ENCODE assay signal across 8 cellular contexts in genomic region chr19:46078573-46079332, GRCh38. TPM values are rescaled to one million over a fixed set of nuclear protein-coding genes. Genes with fewer than 3 reads are reported as not detected.
A peak's percentile ranks its signal among the peaks of the same experiment; 100 is the strongest.
DNase-seq lines count a peak whose midpoint lies in the region; TF ChIP-seq lines count a peak whose summit lies in the region.
"Not testable (repeated sequence)": the region's sequence is repeated elsewhere in the genome, so short reads cannot be mapped to it uniquely, and the experiment has no call there.
"Had no signal": no experiment of that assay in that cellular context is flagged by ENCODE, and none has a peak within 500 bp of the region (broad histone marks: within the 10 kb centered on the region; RNA-seq: fewer than 3 reads in every experiment).

No MANE protein-coding gene starts in this region.

- in situ Hi-C loops in G401 (cut with HindIII; ENCODE audit: low sequenced_read_pairs) = not testable (repeated sequence)

- not testable (repeated sequence) for H3K27ac ChIP-seq in adrenal gland, prostate gland
- peak overlapping the region in 1 of 4 donors; percentile 66 for H3K27ac ChIP-seq in esophagus squamous epithelium

- 16 to 25% (median 23%) methylated on average over 5 to 43 of the region's 71 CpGs for WGBS in adrenal gland, 4 donors
- WGBS in esophagus squamous epithelium, 2 donors = 45 to 56% methylated on average over 5 to 7 of the region's 71 CpGs
- 34% methylated on average over 16 of the region's 71 CpGs for WGBS in prostate gland

- peak; percentile 17 for DNase-seq in G401 (ENCODE audit: low spot score)
- DNase-seq in LNCaP clone FGC (ENCODE audit: low read depth); esophagus squamous epithelium (lab: John Stamatoyannopoulos, UW); prostate gland (ENCODE audit: low spot score): not testable (repeated sequence)
- DNase-seq in RPMI7951 (ENCODE audit: low read depth) = peak; percentile 52
- peak in 6 of 7 donors; percentile 21 to 71 (median 42) for DNase-seq in adrenal gland
- peak; percentile 66 for DNase-seq in kidney tubule cell (ENCODE audit: low spot score)

- peak; percentile 47 for TF ChIP-seq CTCF in LNCaP clone FGC (IDR thresholded peaks at IDR 0.05; ENCODE audit: control insufficient read depth, extremely low read depth, insufficient read depth)
- peak; percentile 22 to 74 (median 46) for TF ChIP-seq CTCF in adrenal gland (IDR thresholded peaks at IDR 0.05)
- TF ChIP-seq CTCF in esophagus squamous epithelium (IDR thresholded peaks at IDR 0.05) = peak in 5 of 6 experiments; percentile 44 to 71 (median 59)
- peak in 3 of 4 experiments; percentile 36 to 46 (median 39) for TF ChIP-seq CTCF in prostate gland (IDR thresholded peaks at IDR 0.05)

- peaks cover 33% of the 10 kb centered on the region for H3K27me3 ChIP-seq in adrenal gland
- peaks cover 0 to 81% (median 10%) of the 10 kb centered on the region in 4 donors for H3K27me3 ChIP-seq in esophagus squamous epithelium
- H3K27me3 ChIP-seq in prostate gland (replicated peaks; ENCODE audit: insufficient read depth) = not testable (repeated sequence)

- H3K4me1 ChIP-seq in adrenal gland (replicated peaks in 1 of 2); prostate gland (replicated peaks): not testable (repeated sequence)
- H3K4me1 ChIP-seq in esophagus squamous epithelium = peaks cover 6 to 20% (median 7%) of the 10 kb centered on the region in 3 donors

- intact Hi-C loops in adrenal gland (cut with DNase I) = loop anchor here (5.0 to 10.0 kb wide), 2 partner anchors 46 to 54 kb away; partner anchors contain the start of gene PGLYRP1 (in 1 of the 2)
- intact Hi-C loops in esophagus squamous epithelium (cut with DNase I) = loop anchor here (5.0 kb wide), 1 partner anchor 46 kb away; no protein-coding TSS in a partner anchor
- intact Hi-C loops in prostate gland (cut with DNase I) = not testable (repeated sequence)

- TF ChIP-seq POLR2A in adrenal gland (IDR thresholded peaks at IDR 0.05); esophagus squamous epithelium (IDR thresholded peaks at IDR 0.05); prostate gland (IDR thresholded peaks at IDR 0.05): not testable (repeated sequence)

- not testable (repeated sequence) for H3K9me3 ChIP-seq in adrenal gland (replicated peaks in 1 of 3); esophagus squamous epithelium; prostate gland

- not testable (repeated sequence) for H3K36me3 ChIP-seq in adrenal gland (replicated peaks in 1 of 2); esophagus squamous epithelium; prostate gland

- H3K4me3 ChIP-seq in LNCaP clone FGC (ENCODE audit: low read depth, low read length); adrenal gland; prostate gland: not testable (repeated sequence)
- H3K4me3 ChIP-seq in esophagus squamous epithelium = peak overlapping the region in 1 of 4 donors; percentile 20

RNA-seq across cellular contexts. Expression of gene IGFL4, which starts 38.0 kb away (rescaled TPM):
- total RNA-seq in G401 (2014; rRNA removed; shearing (Covaris generic)) = not detected in 2 replicates
- total RNA-seq in RPMI7951 (2014; rRNA removed; shearing (Covaris generic)) = not detected in 2 replicates
- total RNA-seq in adrenal gland (under 1 TPM in 3 of 8 donors, not detected in 5; 0.11 to 0.44 (median 0.34) TPM), esophagus squamous epithelium (not detected), prostate gland (not detected)
- polyA plus RNA-seq in adrenal gland = 1 to 10 TPM in 1 of 3 donors, under 1 TPM in 2; 0.20 to 1.7 (median 0.24) TPM
- total RNA-seq: vagina had no signal

RNA-seq across cellular contexts. Expression of gene IGFL3, which starts 45.7 kb away (rescaled TPM):
- total RNA-seq in G401 (2014; rRNA removed; shearing (Covaris generic)) = 0.49 and 0.75 TPM in 2 replicates
- not detected in 2 replicates for total RNA-seq in RPMI7951 (2014; rRNA removed; shearing (Covaris generic))
- total RNA-seq in adrenal gland = not detected
- polyA plus RNA-seq in adrenal gland = not detected
- not detected for total RNA-seq in esophagus squamous epithelium
- not detected for total RNA-seq in prostate gland
- total RNA-seq: vagina had no signal

RNA-seq across cellular contexts. Expression of gene PGLYRP1, which starts 55.9 kb away (rescaled TPM):
- total RNA-seq in G401 (2014; rRNA removed; shearing (Covaris generic)) = not detected in 2 replicates
- total RNA-seq in RPMI7951 (2014; rRNA removed; shearing (Covaris generic)) = not detected in 2 replicates
- total RNA-seq in adrenal gland = not detected
- polyA plus RNA-seq in adrenal gland = under 1 TPM in 1 of 3 donors, not detected in 2; 0.17 TPM
- total RNA-seq in esophagus squamous epithelium = not detected
- total RNA-seq in prostate gland = not detected
- total RNA-seq: vagina had no signal
